In genomic region chr7:29946428-29947186, GRCh38 we compare ENCODE assay signal across 9 cellular contexts.
A peak's percentile ranks its signal among the peaks of the same experiment; 100 is the strongest.
DNase-seq lines count a peak whose midpoint lies in the region; ATAC-seq and TF ChIP-seq lines count a peak whose summit lies in the region.
"Had no signal": no experiment of that assay in that cellular context is flagged by ENCODE, and none has a peak within 500 bp of the region (broad histone marks: within the 10 kb centered on the region; RNA-seq: fewer than 3 reads in every experiment).

No MANE protein-coding gene starts in this region.

- POLR2A ChIA-PET in HEK293T (lab: Yijun Ruan, JAX) = no interaction called here

- no peak overlapping the region for H3K4me3 ChIP-seq in astrocyte of the cerebellum (ENCODE audit: low read depth, low read length)

- ATAC-seq in HG03457 (IDR thresholded peaks at IDR 0.05; ENCODE audit: unreplicated experiment) (no peak), HG03280 (IDR thresholded peaks at IDR 0.05; ENCODE audit: unreplicated experiment) (no peak)

- TF ChIP-seq CTCF in astrocyte of the cerebellum (IDR thresholded peaks at IDR 0.05; ENCODE audit: low read depth, low read length, missing control alignments) = peak; percentile 50

- CTCF ChIA-PET in HEK293T (lab: Yijun Ruan, JAX) = no interaction called here

- in situ Hi-C loops in astrocyte of the cerebellum (cut with HindIII; ENCODE audit: low sequenced_read_pairs) = no loop called here

- DNase-seq in AG08395 (ENCODE audit: low spot score) = peak; percentile 26
- DNase-seq in HEK293T (ENCODE audit: extremely low spot score) = peak; percentile 44
- no peak for DNase-seq in astrocyte of the cerebellum (ENCODE audit: low read depth)
- peak; percentile 31 for DNase-seq in kidney tubule cell (ENCODE audit: low spot score)
- DNase-seq in stimulated activated naive CD4-positive, alpha-beta T cell (lab: John Stamatoyannopoulos, UW) = no peak
- no peak for DNase-seq in ecto neural progenitor cell (ENCODE audit: low spot score)
- DNase-seq: NCI-H1105 had no signal

TF ChIP-seq in HEK293T, 16 proteins besides CTCF, POLR2A, EP300 and RAD21:
- TF ChIP-seq LEF1 (IDR thresholded peaks at IDR 0.05; ENCODE audit: borderline replicate concordance) (no peak), L3MBTL2 (conservative IDR thresholded peaks at IDR 0.05) (no peak), SP1 (IDR thresholded peaks at IDR 0.05) (no peak), TARDBP (IDR thresholded peaks at IDR 0.05) (no peak), ARNT (IDR thresholded peaks at IDR 0.05) (no peak), PKNOX1 (IDR thresholded peaks at IDR 0.05) (no peak), CTBP1 (IDR thresholded peaks at IDR 0.05; ENCODE audit: borderline replicate concordance) (no peak), NFRKB (IDR thresholded peaks at IDR 0.05) (no peak), FOXK2 (IDR thresholded peaks at IDR 0.05) (no peak), SUZ12 (IDR thresholded peaks at IDR 0.05) (no peak), HDGF (IDR thresholded peaks at IDR 0.05; ENCODE audit: borderline replicate concordance) (no peak), BHLHE40 (IDR thresholded peaks at IDR 0.05; ENCODE audit: borderline replicate concordance) (no peak)

Comparison
In these comparisons a context has a peak if more than half of its experiments do, and no peak if none do; other contexts are left out.
1. DNase-seq: peak in AG08395 (single experiment), HEK293T (single experiment) and kidney tubule cell (single experiment); none in astrocyte of the cerebellum (single experiment), stimulated activated naive CD4-positive, alpha-beta T cell (0 of 6) and ecto neural progenitor cell (single experiment).